ENCODE assay signal across 8 cellular contexts in the genomic region with DNA sequence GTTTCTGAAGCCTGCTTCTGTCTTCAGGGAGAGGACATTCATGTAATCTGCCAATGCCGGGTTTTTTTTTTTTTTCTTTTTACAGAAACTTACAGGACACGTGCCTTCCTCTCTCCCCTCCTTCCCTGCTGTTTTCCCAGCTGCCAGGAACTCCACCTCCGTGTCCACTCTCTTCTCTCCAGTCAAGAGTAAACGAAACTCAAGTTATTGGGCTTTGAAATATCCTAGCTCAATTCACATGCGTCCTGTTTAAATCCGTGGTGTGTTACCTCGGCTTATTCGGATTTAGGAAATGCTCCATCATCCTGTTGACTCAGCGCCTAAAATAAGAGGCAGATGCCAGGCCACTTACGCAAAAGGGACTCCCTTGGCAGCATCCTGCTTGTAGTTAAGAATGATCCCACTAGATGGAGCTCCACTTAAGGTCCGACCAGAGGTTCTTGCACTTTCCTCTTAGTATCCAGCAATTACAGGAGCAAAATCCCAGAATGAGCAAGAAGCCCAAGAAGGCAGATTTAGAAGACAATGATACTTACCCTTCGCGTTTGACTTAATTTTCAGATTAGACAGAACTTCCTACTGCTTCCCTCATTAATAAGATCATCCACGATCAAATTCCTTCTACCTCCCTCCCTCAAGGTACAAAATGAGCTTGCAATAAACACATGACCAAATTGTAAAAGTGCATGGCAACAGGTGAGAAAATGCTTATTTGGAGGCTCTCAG.
A peak's percentile ranks its signal among the peaks of the same experiment; 100 is the strongest.
DNase-seq lines count a peak whose midpoint lies in the region; ATAC-seq, FAIRE-seq and TF ChIP-seq lines count a peak whose summit lies in the region.

No MANE protein-coding gene starts in this region.

- H3K4me3 ChIP-seq in colonic mucosa: no peak overlapping the region
- peak overlapping the region in 1 of 3 experiments; percentile 8 for H3K4me3 ChIP-seq in keratinocyte (ENCODE audit: control insufficient read depth in 2 of 3, extremely low read depth in 1 of 3, insufficient read depth in 2 of 3, low read depth in 1 of 3, low read length in 3 of 3)

- no peaks in the 10 kb centered on the region for H3K27me3 ChIP-seq in colonic mucosa
- H3K27me3 ChIP-seq in keratinocyte (ENCODE audit: control insufficient read depth, extremely low read depth, insufficient read depth, low read length): no peaks in the 10 kb centered on the region

- H3K4me2 ChIP-seq in keratinocyte (ENCODE audit: control insufficient read depth, extremely low read depth, insufficient read depth, low read depth, low read length): peak overlapping the region; percentile 59

- dilution Hi-C loops in keratinocyte (cut with MboI; ENCODE audit: extremely low pct_ligation_motif_present, low sequenced_read_pairs): no loop called here

- DNase-seq in GM04503 (ENCODE audit: low read depth) (peak; percentile 84), NCI-H510A (lab: John Stamatoyannopoulos, UW) (peak; percentile 47), colonic mucosa (peak; percentile 91), keratinocyte (ENCODE audit: low read depth, low spot score) (peak; percentile 89)
- peak; percentile 40 for DNase-seq in activated CD4-positive, CD25-positive, alpha-beta regulatory T cell treated with anti-CD3 and anti-CD28 coated beads, Interleukin-2, amount 50 U/mL, for 72 hours
- DNase-seq in stimulated activated CD4-positive, alpha-beta T cell treated with anti-CD3 and anti-CD28 coated beads, Interleukin-12 subunit alpha, Interleukin-12 subunit beta, amount 100 ng/mL, for 24 hours (ENCODE audit: low read depth in 2 of 2): peak; percentile 30

- H3K79me2 ChIP-seq in keratinocyte (ENCODE audit: control insufficient read depth, insufficient read depth, low read length): no peaks in the 10 kb centered on the region

- H2AFZ ChIP-seq in keratinocyte (ENCODE audit: control insufficient read depth, low read length): peak overlapping the region; percentile 59

- H3K9me3 ChIP-seq in colonic mucosa (no peaks in the 10 kb centered on the region), keratinocyte (ENCODE audit: control insufficient read depth, low read depth, low read length) (no peaks in the 10 kb centered on the region)

- FAIRE-seq in keratinocyte (lab: Jason Lieb, UNC): peak; percentile 97

- H3K9ac ChIP-seq in colonic mucosa (ENCODE audit: low read depth in 2 of 2, low read length in 2 of 2): peak overlapping the region in 1 of 2 donors; percentile 59
- peak overlapping the region; percentile 48 for H3K9ac ChIP-seq in keratinocyte (ENCODE audit: control insufficient read depth, extremely low read depth, insufficient read depth, low read length)

- ATAC-seq in HG03442 (IDR thresholded peaks at IDR 0.05; ENCODE audit: unreplicated experiment): peak; percentile 51
- ATAC-seq in HG02763 (IDR thresholded peaks at IDR 0.05; ENCODE audit: unreplicated experiment): no peak

- H3K36me3 ChIP-seq in colonic mucosa (no peaks in the 10 kb centered on the region), keratinocyte (ENCODE audit: control insufficient read depth in 2 of 2, extremely low read depth in 1 of 2, insufficient read depth in 2 of 2, low read length in 2 of 2) (no peaks in the 10 kb centered on the region)

- intact Hi-C loops in colonic mucosa (cut with DNase I): loop anchor here (1.0 to 2.0 kb wide), 2 partner anchors 101 to 160 kb away; partner anchors contain the start of gene TNFRSF11A

- peak; percentile 81 for TF ChIP-seq CTCF in colonic mucosa (IDR thresholded peaks at IDR 0.05)
- peak; percentile 75 to 82 (median 80) for TF ChIP-seq CTCF in keratinocyte (optimal IDR thresholded peaks at IDR 0.05 in 1 of 3, IDR thresholded peaks at IDR 0.05 in 1 of 3, conservative IDR thresholded peaks at IDR 0.05 in 1 of 3; ENCODE audit: extremely low read depth in 1 of 3, insufficient read depth in 2 of 3, low read length in 3 of 3)

- H3K9me1 ChIP-seq in keratinocyte (ENCODE audit: control insufficient read depth, extremely low read depth, insufficient read depth, low read length): no peaks in the 10 kb centered on the region

- H3K27ac ChIP-seq in colonic mucosa: peak overlapping the region; percentile 47
- peak overlapping the region; percentile 15 for H3K27ac ChIP-seq in keratinocyte (ENCODE audit: control insufficient read depth, insufficient read depth, low read length)

- H3K4me1 ChIP-seq in colonic mucosa: peaks cover 4% of the 10 kb centered on the region
- peaks cover 9% of the 10 kb centered on the region for H3K4me1 ChIP-seq in keratinocyte (ENCODE audit: control insufficient read depth, extremely low read depth, insufficient read depth, low read length)

- H4K20me1 ChIP-seq in keratinocyte (ENCODE audit: control insufficient read depth, extremely low read depth, insufficient read depth, low read length): no peaks in the 10 kb centered on the region

Comparison
In these comparisons a context has a peak if more than half of its experiments do, and no peak if none do; other contexts are left out.
1. DNase-seq: peak in every context shown above with its lines; median percentile 91 in colonic mucosa; 89 in keratinocyte; 84 in GM04503; 47 in NCI-H510A; 40 in activated CD4-positive, CD25-positive, alpha-beta regulatory T cell treated with anti-CD3 and anti-CD28 coated beads, Interleukin-2, amount 50 U/mL, for 72 hours; 30 in stimulated activated CD4-positive, alpha-beta T cell treated with anti-CD3 and anti-CD28 coated beads, Interleukin-12 subunit alpha, Interleukin-12 subunit beta, amount 100 ng/mL, for 24 hours.